11 cellular contexts compared by ENCODE assay signal in genomic region chr12:105377077-105377476, GRCh38.
"Had no signal": no experiment of that assay in that cellular context is flagged by ENCODE, and none has a peak within 500 bp of the region (broad histone marks: within the 10 kb centered on the region; RNA-seq: fewer than 3 reads in every experiment).

No MANE protein-coding gene starts in this region.

- H3K9ac ChIP-seq: GM23248 had no signal

- H3K4me3 ChIP-seq: GM23248, GM23338, HAP-1 had no signal

- H3K27ac ChIP-seq: GM23248 had no signal

- H3K9me3 ChIP-seq: HAP-1 had no signal

- H3K4me1 ChIP-seq: HAP-1 had no signal

- H3K27ac Mint-ChIP-seq: GM23338, H9, HFFc6 had no signal

- DNase-seq: GM23248, GOT3, H7, H9, HCEC 1CT, HFFc6 had no signal

- H3K4me2 ChIP-seq: GM23338 had no signal

- FAIRE-seq: H1, H54 had no signal

- ATAC-seq: GM23338, HCT116 had no signal

- H2AFZ ChIP-seq: GM23248, GM23338 had no signal

- H3K4me3 Mint-ChIP-seq: GM23338, H9, HFFc6 had no signal

- H3K9me3 Mint-ChIP-seq: GM23338, H9, HFFc6 had no signal
